In genomic region chr19:55625004-55625326, GRCh38 we compare ENCODE assay signal across 8 cellular contexts. TPM values are rescaled to one million over a fixed set of nuclear protein-coding genes. Genes with fewer than 3 reads are reported as not detected.
DNase-seq lines count a peak whose midpoint lies in the region; ATAC-seq, FAIRE-seq and TF ChIP-seq lines count a peak whose summit lies in the region.

No MANE protein-coding gene starts in this region.

- intact Hi-C loops in activated CD4-positive, alpha-beta T cell treated with anti-CD3 and anti-CD28 coated beads for 36 hours (cut with DNase I, micrococcal nuclease): no loop called here

- H3K9me1 ChIP-seq in keratinocyte (ENCODE audit: control insufficient read depth, extremely low read depth, insufficient read depth, low read length): no peaks in the 10 kb centered on the region

- H3K36me3 ChIP-seq in keratinocyte (ENCODE audit: control insufficient read depth in 2 of 2, extremely low read depth in 1 of 2, insufficient read depth in 2 of 2, low read length in 2 of 2): peaks cover 0 to 2% of the 10 kb centered on the region in 2 experiments

- peak overlapping the region; percentile 72 for H3K9ac ChIP-seq in keratinocyte (ENCODE audit: control insufficient read depth, extremely low read depth, insufficient read depth, low read length)

- no peak overlapping the region for H3K27ac ChIP-seq in keratinocyte (ENCODE audit: control insufficient read depth, insufficient read depth, low read length)
- peak overlapping the region; percentile 97 for H3K27ac ChIP-seq in substantia nigra (ENCODE audit: low read depth, low read length, poor library complexity, severe bottlenecking)

- H3K4me2 ChIP-seq in keratinocyte (ENCODE audit: control insufficient read depth, extremely low read depth, insufficient read depth, low read depth, low read length): peak overlapping the region; percentile 96

- no peaks in the 10 kb centered on the region for H3K79me2 ChIP-seq in keratinocyte (ENCODE audit: control insufficient read depth, insufficient read depth, low read length)

- dilution Hi-C loops in keratinocyte (cut with MboI; ENCODE audit: extremely low pct_ligation_motif_present, low sequenced_read_pairs): no loop called here

- DNase-seq in activated CD4-positive, alpha-beta T cell treated with anti-CD3 and anti-CD28 coated beads for 36 hours: no peak
- DNase-seq in activated CD4-positive, alpha-beta T cell treated with anti-CD3 and anti-CD28 coated beads for 4 hours: no peak
- no peak for DNase-seq in keratinocyte (ENCODE audit: low read depth, low spot score)
- DNase-seq in substantia nigra (lab: John Stamatoyannopoulos, UW): no peak
- no peak for DNase-seq in islet precursor cell
- DNase-seq in NCI-H510A (lab: John Stamatoyannopoulos, UW): no peak

- FAIRE-seq in keratinocyte (lab: Jason Lieb, UNC): no peak

- TF ChIP-seq CTCF in keratinocyte (optimal IDR thresholded peaks at IDR 0.05 in 1 of 3, IDR thresholded peaks at IDR 0.05 in 1 of 3, conservative IDR thresholded peaks at IDR 0.05 in 1 of 3; ENCODE audit: extremely low read depth in 1 of 3, insufficient read depth in 2 of 3, low read length in 3 of 3): no peak

- no peak for ATAC-seq in activated CD4-positive, alpha-beta T cell treated with anti-CD3 and anti-CD28 coated beads for 36 hours
- ATAC-seq in HG02852 (IDR thresholded peaks at IDR 0.05; ENCODE audit: unreplicated experiment): no peak

- H3K36me3 Mint-ChIP-seq in activated CD4-positive, alpha-beta T cell treated with anti-CD3 and anti-CD28 coated beads for 36 hours (ENCODE audit: low read depth): peaks cover 7% of the 10 kb centered on the region
- no peaks in the 10 kb centered on the region for H3K36me3 Mint-ChIP-seq in activated naive CD8-positive, alpha-beta T cell

- H3K4me3 Mint-ChIP-seq in activated CD4-positive, alpha-beta T cell treated with anti-CD3 and anti-CD28 coated beads for 36 hours: peak overlapping the region; percentile 79
- H3K4me3 Mint-ChIP-seq in activated naive CD8-positive, alpha-beta T cell: peak overlapping the region; percentile 84

- POLR2A ChIA-PET in activated CD4-positive, alpha-beta T cell treated with anti-CD3 and anti-CD28 coated beads for 36 hours (lab: Charles Lee): interaction anchor here (0.6 to 1.4 kb wide), 10 partner anchors 8 to 366 kb away, joined by 3 to 8 read pairs (median 4); partner anchors contain the start of genes FIZ1 and U2AF2

- H3K9me3 ChIP-seq in keratinocyte (ENCODE audit: control insufficient read depth, low read depth, low read length): no peaks in the 10 kb centered on the region

- no peaks in the 10 kb centered on the region for H3K9me3 Mint-ChIP-seq in activated CD4-positive, alpha-beta T cell treated with anti-CD3 and anti-CD28 coated beads for 36 hours (ENCODE audit: low read depth)
- no peaks in the 10 kb centered on the region for H3K9me3 Mint-ChIP-seq in activated naive CD8-positive, alpha-beta T cell (ENCODE audit: low read depth)

- H3K27me3 ChIP-seq in keratinocyte (ENCODE audit: control insufficient read depth, extremely low read depth, insufficient read depth, low read length): no peaks in the 10 kb centered on the region

- peaks cover 49% of the 10 kb centered on the region for H3K4me1 Mint-ChIP-seq in activated CD4-positive, alpha-beta T cell treated with anti-CD3 and anti-CD28 coated beads for 36 hours
- H3K4me1 Mint-ChIP-seq in activated naive CD8-positive, alpha-beta T cell (ENCODE audit: low read depth): peaks cover 51% of the 10 kb centered on the region

- no peaks in the 10 kb centered on the region for H3K27me3 Mint-ChIP-seq in activated CD4-positive, alpha-beta T cell treated with anti-CD3 and anti-CD28 coated beads for 36 hours
- H3K27me3 Mint-ChIP-seq in activated naive CD8-positive, alpha-beta T cell: no peaks in the 10 kb centered on the region

- peak overlapping the region; percentile 98 for H2AFZ ChIP-seq in keratinocyte (ENCODE audit: control insufficient read depth, low read length)

- peak overlapping the region; percentile 85 for H3K27ac Mint-ChIP-seq in activated CD4-positive, alpha-beta T cell treated with anti-CD3 and anti-CD28 coated beads for 36 hours
- peak overlapping the region; percentile 84 for H3K27ac Mint-ChIP-seq in activated naive CD8-positive, alpha-beta T cell

- H4K20me1 ChIP-seq in keratinocyte (ENCODE audit: control insufficient read depth, extremely low read depth, insufficient read depth, low read length): peaks cover 3% of the 10 kb centered on the region

- CTCF ChIA-PET in activated CD4-positive, alpha-beta T cell treated with anti-CD3 and anti-CD28 coated beads for 36 hours (lab: Charles Lee): interaction anchor here (0.7 to 2.9 kb wide), 11 partner anchors 9 to 371 kb away, joined by 3 to 20 read pairs (median 6); partner anchors contain the start of gene ZNF865

- peak overlapping the region in 2 of 3 experiments; percentile 62 to 80 for H3K4me3 ChIP-seq in keratinocyte (ENCODE audit: control insufficient read depth in 2 of 3, extremely low read depth in 1 of 3, insufficient read depth in 2 of 3, low read depth in 1 of 3, low read length in 3 of 3)

- peaks cover 13% of the 10 kb centered on the region for H3K4me1 ChIP-seq in keratinocyte (ENCODE audit: control insufficient read depth, extremely low read depth, insufficient read depth, low read length)

RNA-seq across cellular contexts. Expression of gene ZNF784, which starts 0.6 kb away (rescaled TPM):
- total RNA-seq in activated CD4-positive, alpha-beta T cell treated with anti-CD3 and anti-CD28 coated beads for 36 hours: 1 to 10 TPM; 3.2 to 4.3 TPM
- polyA plus RNA-seq in keratinocyte: 1.9 to 2.3 TPM (median 2.1 TPM) in 3 replicates
- polyA plus RNA-seq in keratinocyte (2011; ENCODE audit: low read depth): 1.5 TPM
- 1.0 and 2.0 TPM in 2 replicates for polyA plus RNA-seq in keratinocyte (2011; cell fraction: cytosol; rRNA removed)
- 3.1 and 3.5 TPM in 2 replicates for polyA plus RNA-seq in keratinocyte (2011; cell fraction: nucleus; rRNA removed)
- polyA plus RNA-seq in keratinocyte (2012; ENCODE audit: low replicate concordance): 2.0 and 4.2 TPM in 2 replicates
- polyA minus RNA-seq in keratinocyte: 1.6 to 3.7 TPM (median 2.5 TPM) in 3 replicates
- 1.9 TPM for polyA minus RNA-seq in keratinocyte (2011; cell fraction: cytosol; rRNA and poly(A)+ RNA removed)
- polyA minus RNA-seq in keratinocyte (2011; cell fraction: nucleus; rRNA and poly(A)+ RNA removed): 1.1 and 1.6 TPM in 2 replicates

RNA-seq across cellular contexts. Expression of gene ZNF580, which starts 15.8 kb away (rescaled TPM):
- total RNA-seq in activated CD4-positive, alpha-beta T cell treated with anti-CD3 and anti-CD28 coated beads for 36 hours: 10 to 100 TPM; 24.2 to 35.6 TPM
- 3.0 to 8.3 TPM (median 3.7 TPM) in 3 replicates for polyA plus RNA-seq in keratinocyte
- polyA plus RNA-seq in keratinocyte (2011; ENCODE audit: low read depth): 3.4 TPM
- 9.4 and 16.5 TPM in 2 replicates for polyA plus RNA-seq in keratinocyte (2011; cell fraction: cytosol; rRNA removed)
- 15.2 and 24.1 TPM in 2 replicates for polyA plus RNA-seq in keratinocyte (2011; cell fraction: nucleus; rRNA removed)
- polyA plus RNA-seq in keratinocyte (2012; ENCODE audit: low replicate concordance): 20.5 and 21.3 TPM in 2 replicates
- polyA minus RNA-seq in keratinocyte: 3.1 to 16.1 TPM (median 4.9 TPM) in 3 replicates
- polyA minus RNA-seq in keratinocyte (2011; cell fraction: cytosol; rRNA and poly(A)+ RNA removed): 15.3 TPM
- 3.5 and 4.3 TPM in 2 replicates for polyA minus RNA-seq in keratinocyte (2011; cell fraction: nucleus; rRNA and poly(A)+ RNA removed)

RNA-seq across cellular contexts. Expression of gene ZNF581, which starts 18.5 kb away (rescaled TPM):
- total RNA-seq in activated CD4-positive, alpha-beta T cell treated with anti-CD3 and anti-CD28 coated beads for 36 hours: 10 to 100 TPM; 18.9 to 26.9 TPM
- 14.8 to 18.7 TPM (median 17.1 TPM) in 3 replicates for polyA plus RNA-seq in keratinocyte
- polyA plus RNA-seq in keratinocyte (2011; ENCODE audit: low read depth): 5.0 TPM
- 15.0 and 26.2 TPM in 2 replicates for polyA plus RNA-seq in keratinocyte (2011; cell fraction: cytosol; rRNA removed)
- polyA plus RNA-seq in keratinocyte (2011; cell fraction: nucleus; rRNA removed): 12.8 and 15.9 TPM in 2 replicates
- polyA plus RNA-seq in keratinocyte (2012; ENCODE audit: low replicate concordance): 23.6 and 36.3 TPM in 2 replicates
- polyA minus RNA-seq in keratinocyte: 13.6 to 28.6 TPM (median 26.6 TPM) in 3 replicates
- 21.7 TPM for polyA minus RNA-seq in keratinocyte (2011; cell fraction: cytosol; rRNA and poly(A)+ RNA removed)
- 6.0 and 7.7 TPM in 2 replicates for polyA minus RNA-seq in keratinocyte (2011; cell fraction: nucleus; rRNA and poly(A)+ RNA removed)

RNA-seq across cellular contexts. Expression of gene ZNF865, which starts 19.5 kb away (rescaled TPM):
- total RNA-seq in activated CD4-positive, alpha-beta T cell treated with anti-CD3 and anti-CD28 coated beads for 36 hours: 10 to 100 TPM; 11.4 to 12.1 TPM
- 1.1 to 2.1 TPM (median 1.7 TPM) in 3 replicates for polyA plus RNA-seq in keratinocyte
- 1.00 TPM for polyA plus RNA-seq in keratinocyte (2011; ENCODE audit: low read depth)
- polyA plus RNA-seq in keratinocyte (2011; cell fraction: cytosol; rRNA removed): 0.68 and 2.3 TPM in 2 replicates
- 3.3 and 6.6 TPM in 2 replicates for polyA plus RNA-seq in keratinocyte (2011; cell fraction: nucleus; rRNA removed)
- polyA plus RNA-seq in keratinocyte (2012; ENCODE audit: low replicate concordance): 2.8 and 5.3 TPM in 2 replicates
- polyA minus RNA-seq in keratinocyte: 0.29 to 3.3 TPM (median 0.49 TPM) in 3 replicates
- polyA minus RNA-seq in keratinocyte (2011; cell fraction: cytosol; rRNA and poly(A)+ RNA removed): 7.1 TPM
- 3.7 and 4.0 TPM in 2 replicates for polyA minus RNA-seq in keratinocyte (2011; cell fraction: nucleus; rRNA and poly(A)+ RNA removed)

RNA-seq across cellular contexts. Expression of gene CCDC106, which starts 23.0 kb away (rescaled TPM):
- 1 to 10 TPM; 6.2 to 6.3 TPM for total RNA-seq in activated CD4-positive, alpha-beta T cell treated with anti-CD3 and anti-CD28 coated beads for 36 hours
- 2.3 to 3.5 TPM (median 3.1 TPM) in 3 replicates for polyA plus RNA-seq in keratinocyte
- 1.8 TPM for polyA plus RNA-seq in keratinocyte (2011; ENCODE audit: low read depth)
- polyA plus RNA-seq in keratinocyte (2011; cell fraction: cytosol; rRNA removed): 1.6 and 4.0 TPM in 2 replicates
- 2.4 and 4.4 TPM in 2 replicates for polyA plus RNA-seq in keratinocyte (2011; cell fraction: nucleus; rRNA removed)
- 2.8 and 4.6 TPM in 2 replicates for polyA plus RNA-seq in keratinocyte (2012; ENCODE audit: low replicate concordance)
- polyA minus RNA-seq in keratinocyte: 0.96 to 3.7 TPM (median 1.1 TPM) in 3 replicates
- polyA minus RNA-seq in keratinocyte (2011; cell fraction: cytosol; rRNA and poly(A)+ RNA removed): 1.5 TPM
- 0.62 and 0.84 TPM in 2 replicates for polyA minus RNA-seq in keratinocyte (2011; cell fraction: nucleus; rRNA and poly(A)+ RNA removed)
